ENCODE assay signal across 1 cellular context in genomic region chr11:44791546-44791945, GRCh38.
TF ChIP-seq lines count a peak whose summit lies in the region.

No MANE protein-coding gene starts in this region.

TF ChIP-seq in H1, 55 proteins besides CTCF, POLR2A, EP300 and RAD21 (continued from another document):
- TF ChIP-seq, protein P1, sequence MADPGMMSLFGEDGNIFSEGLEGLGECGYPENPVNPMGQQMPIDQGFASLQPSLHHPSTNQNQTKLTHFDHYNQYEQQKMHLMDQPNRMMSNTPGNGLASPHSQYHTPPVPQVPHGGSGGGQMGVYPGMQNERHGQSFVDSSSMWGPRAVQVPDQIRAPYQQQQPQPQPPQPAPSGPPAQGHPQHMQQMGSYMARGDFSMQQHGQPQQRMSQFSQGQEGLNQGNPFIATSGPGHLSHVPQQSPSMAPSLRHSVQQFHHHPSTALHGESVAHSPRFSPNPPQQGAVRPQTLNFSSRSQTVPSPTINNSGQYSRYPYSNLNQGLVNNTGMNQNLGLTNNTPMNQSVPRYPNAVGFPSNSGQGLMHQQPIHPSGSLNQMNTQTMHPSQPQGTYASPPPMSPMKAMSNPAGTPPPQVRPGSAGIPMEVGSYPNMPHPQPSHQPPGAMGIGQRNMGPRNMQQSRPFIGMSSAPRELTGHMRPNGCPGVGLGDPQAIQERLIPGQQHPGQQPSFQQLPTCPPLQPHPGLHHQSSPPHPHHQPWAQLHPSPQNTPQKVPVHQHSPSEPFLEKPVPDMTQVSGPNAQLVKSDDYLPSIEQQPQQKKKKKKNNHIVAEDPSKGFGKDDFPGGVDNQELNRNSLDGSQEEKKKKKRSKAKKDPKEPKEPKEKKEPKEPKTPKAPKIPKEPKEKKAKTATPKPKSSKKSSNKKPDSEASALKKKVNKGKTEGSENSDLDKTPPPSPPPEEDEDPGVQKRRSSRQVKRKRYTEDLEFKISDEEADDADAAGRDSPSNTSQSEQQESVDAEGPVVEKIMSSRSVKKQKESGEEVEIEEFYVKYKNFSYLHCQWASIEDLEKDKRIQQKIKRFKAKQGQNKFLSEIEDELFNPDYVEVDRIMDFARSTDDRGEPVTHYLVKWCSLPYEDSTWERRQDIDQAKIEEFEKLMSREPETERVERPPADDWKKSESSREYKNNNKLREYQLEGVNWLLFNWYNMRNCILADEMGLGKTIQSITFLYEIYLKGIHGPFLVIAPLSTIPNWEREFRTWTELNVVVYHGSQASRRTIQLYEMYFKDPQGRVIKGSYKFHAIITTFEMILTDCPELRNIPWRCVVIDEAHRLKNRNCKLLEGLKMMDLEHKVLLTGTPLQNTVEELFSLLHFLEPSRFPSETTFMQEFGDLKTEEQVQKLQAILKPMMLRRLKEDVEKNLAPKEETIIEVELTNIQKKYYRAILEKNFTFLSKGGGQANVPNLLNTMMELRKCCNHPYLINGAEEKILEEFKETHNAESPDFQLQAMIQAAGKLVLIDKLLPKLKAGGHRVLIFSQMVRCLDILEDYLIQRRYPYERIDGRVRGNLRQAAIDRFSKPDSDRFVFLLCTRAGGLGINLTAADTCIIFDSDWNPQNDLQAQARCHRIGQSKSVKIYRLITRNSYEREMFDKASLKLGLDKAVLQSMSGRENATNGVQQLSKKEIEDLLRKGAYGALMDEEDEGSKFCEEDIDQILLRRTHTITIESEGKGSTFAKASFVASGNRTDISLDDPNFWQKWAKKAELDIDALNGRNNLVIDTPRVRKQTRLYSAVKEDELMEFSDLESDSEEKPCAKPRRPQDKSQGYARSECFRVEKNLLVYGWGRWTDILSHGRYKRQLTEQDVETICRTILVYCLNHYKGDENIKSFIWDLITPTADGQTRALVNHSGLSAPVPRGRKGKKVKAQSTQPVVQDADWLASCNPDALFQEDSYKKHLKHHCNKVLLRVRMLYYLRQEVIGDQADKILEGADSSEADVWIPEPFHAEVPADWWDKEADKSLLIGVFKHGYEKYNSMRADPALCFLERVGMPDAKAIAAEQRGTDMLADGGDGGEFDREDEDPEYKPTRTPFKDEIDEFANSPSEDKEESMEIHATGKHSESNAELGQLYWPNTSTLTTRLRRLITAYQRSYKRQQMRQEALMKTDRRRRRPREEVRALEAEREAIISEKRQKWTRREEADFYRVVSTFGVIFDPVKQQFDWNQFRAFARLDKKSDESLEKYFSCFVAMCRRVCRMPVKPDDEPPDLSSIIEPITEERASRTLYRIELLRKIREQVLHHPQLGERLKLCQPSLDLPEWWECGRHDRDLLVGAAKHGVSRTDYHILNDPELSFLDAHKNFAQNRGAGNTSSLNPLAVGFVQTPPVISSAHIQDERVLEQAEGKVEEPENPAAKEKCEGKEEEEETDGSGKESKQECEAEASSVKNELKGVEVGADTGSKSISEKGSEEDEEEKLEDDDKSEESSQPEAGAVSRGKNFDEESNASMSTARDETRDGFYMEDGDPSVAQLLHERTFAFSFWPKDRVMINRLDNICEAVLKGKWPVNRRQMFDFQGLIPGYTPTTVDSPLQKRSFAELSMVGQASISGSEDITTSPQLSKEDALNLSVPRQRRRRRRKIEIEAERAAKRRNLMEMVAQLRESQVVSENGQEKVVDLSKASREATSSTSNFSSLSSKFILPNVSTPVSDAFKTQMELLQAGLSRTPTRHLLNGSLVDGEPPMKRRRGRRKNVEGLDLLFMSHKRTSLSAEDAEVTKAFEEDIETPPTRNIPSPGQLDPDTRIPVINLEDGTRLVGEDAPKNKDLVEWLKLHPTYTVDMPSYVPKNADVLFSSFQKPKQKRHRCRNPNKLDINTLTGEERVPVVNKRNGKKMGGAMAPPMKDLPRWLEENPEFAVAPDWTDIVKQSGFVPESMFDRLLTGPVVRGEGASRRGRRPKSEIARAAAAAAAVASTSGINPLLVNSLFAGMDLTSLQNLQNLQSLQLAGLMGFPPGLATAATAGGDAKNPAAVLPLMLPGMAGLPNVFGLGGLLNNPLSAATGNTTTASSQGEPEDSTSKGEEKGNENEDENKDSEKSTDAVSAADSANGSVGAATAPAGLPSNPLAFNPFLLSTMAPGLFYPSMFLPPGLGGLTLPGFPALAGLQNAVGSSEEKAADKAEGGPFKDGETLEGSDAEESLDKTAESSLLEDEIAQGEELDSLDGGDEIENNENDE (IDR thresholded peaks at IDR 0.05; ENCODE audit: insufficient replicate concordance, low read length) = no peak
